In the genomic region with DNA sequence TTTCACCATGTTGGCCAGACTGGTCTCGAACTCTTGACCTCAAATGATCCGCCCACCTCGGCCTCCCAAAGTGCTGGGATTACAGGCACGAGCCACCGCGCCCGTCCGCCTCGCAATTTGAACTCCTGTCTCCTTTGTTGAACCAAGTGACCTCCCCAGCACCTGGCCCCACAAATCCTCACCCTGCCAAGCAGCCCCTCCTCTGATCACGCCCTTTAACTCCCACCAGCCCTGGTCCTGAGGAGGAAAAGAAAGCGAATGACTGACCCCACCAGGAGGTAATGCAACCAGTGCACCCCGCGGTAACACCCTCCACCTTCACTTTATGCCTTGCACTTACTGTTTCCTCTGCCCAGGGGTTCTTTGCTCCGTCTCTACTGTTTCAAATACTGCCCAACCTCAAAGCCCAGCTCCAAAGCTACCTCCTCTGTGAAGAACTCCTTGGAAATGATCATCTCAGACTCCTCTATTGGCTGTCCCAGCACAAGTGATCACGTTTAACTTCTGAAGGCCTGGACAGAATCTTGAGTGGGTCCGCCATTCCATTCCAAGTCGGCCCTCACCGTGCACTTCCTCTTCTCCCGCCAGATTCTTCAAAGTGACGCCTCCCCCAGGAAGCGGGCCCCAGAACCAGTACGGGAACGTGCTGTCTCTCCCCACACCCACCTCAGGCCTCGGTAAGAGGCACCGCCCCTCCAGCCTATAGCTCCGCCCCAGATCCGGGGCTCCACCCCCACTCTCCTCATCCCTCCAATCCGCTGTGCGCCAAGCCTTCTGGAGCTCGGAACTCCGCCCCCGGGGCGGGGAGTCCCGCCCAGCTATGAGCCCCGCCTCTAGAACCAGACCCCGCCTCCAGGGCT, we compare ENCODE assay signal across 1 cellular context.
TF ChIP-seq lines count a peak whose summit lies in the region.

No MANE protein-coding gene starts in this region.

TF ChIP-seq in HepG2, 621 proteins besides CTCF, POLR2A, EP300 and RAD21 (continued from another document):
- TF ChIP-seq, protein P1, sequence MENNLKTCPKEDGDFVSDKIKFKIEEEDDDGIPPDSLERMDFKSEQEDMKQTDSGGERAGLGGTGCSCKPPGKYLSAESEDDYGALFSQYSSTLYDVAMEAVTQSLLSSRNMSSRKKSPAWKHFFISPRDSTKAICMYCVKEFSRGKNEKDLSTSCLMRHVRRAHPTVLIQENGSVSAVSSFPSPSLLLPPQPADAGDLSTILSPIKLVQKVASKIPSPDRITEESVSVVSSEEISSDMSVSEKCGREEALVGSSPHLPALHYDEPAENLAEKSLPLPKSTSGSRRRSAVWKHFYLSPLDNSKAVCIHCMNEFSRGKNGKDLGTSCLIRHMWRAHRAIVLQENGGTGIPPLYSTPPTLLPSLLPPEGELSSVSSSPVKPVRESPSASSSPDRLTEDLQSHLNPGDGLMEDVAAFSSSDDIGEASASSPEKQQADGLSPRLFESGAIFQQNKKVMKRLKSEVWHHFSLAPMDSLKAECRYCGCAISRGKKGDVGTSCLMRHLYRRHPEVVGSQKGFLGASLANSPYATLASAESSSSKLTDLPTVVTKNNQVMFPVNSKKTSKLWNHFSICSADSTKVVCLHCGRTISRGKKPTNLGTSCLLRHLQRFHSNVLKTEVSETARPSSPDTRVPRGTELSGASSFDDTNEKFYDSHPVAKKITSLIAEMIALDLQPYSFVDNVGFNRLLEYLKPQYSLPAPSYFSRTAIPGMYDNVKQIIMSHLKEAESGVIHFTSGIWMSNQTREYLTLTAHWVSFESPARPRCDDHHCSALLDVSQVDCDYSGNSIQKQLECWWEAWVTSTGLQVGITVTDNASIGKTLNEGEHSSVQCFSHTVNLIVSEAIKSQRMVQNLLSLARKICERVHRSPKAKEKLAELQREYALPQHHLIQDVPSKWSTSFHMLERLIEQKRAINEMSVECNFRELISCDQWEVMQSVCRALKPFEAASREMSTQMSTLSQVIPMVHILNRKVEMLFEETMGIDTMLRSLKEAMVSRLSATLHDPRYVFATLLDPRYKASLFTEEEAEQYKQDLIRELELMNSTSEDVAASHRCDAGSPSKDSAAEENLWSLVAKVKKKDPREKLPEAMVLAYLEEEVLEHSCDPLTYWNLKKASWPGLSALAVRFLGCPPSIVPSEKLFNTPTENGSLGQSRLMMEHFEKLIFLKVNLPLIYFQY (CRISPR knock-in tag; IDR thresholded peaks at IDR 0.05; ENCODE audit: borderline replicate concordance): no peak
- TF ChIP-seq, protein P2, sequence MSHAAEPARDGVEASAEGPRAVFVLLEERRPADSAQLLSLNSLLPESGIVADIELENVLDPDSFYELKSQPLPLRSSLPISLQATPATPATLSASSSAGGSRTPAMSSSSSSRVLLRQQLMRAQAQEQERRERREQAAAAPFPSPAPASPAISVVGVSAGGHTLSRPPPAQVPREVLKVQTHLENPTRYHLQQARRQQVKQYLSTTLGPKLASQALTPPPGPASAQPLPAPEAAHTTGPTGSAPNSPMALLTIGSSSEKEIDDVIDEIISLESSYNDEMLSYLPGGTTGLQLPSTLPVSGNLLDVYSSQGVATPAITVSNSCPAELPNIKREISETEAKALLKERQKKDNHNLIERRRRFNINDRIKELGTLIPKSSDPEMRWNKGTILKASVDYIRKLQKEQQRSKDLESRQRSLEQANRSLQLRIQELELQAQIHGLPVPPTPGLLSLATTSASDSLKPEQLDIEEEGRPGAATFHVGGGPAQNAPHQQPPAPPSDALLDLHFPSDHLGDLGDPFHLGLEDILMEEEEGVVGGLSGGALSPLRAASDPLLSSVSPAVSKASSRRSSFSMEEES (CRISPR knock-in tag; IDR thresholded peaks at IDR 0.05): 0 out of 2 replicates have a peak, but pooled peaks have one; percentile 3
- TF ChIP-seq SALL2 (CRISPR knock-in tag; IDR thresholded peaks at IDR 0.05) (0 out of 2 replicates have a peak, but pooled peaks have one; percentile 18), NFRKB (IDR thresholded peaks at IDR 0.05) (no peak), U2AF1 (optimal IDR thresholded peaks at IDR 0.05; ENCODE audit: low read depth, low read length) (no peak), ZNF768 (CRISPR knock-in tag; IDR thresholded peaks at IDR 0.05) (no peak), ZBTB2 (CRISPR knock-in tag; IDR thresholded peaks at IDR 0.05; ENCODE audit: low read depth) (peak; percentile 45; the same call in 1 of the 2 replicates), HOXA5 (CRISPR knock-in tag; IDR thresholded peaks at IDR 0.05) (no peak), JARID2 (CRISPR knock-in tag; IDR thresholded peaks at IDR 0.05; ENCODE audit: insufficient replicate concordance) (peak; percentile 42), TCF7 (IDR thresholded peaks at IDR 0.05; ENCODE audit: low read depth) (peak; percentile 41; the same call in 1 of the 2 replicates), ZNF253 (CRISPR knock-in tag; IDR thresholded peaks at IDR 0.05; ENCODE audit: borderline replicate concordance) (0 out of 2 replicates have a peak, but pooled peaks have one; percentile 38), EED (CRISPR knock-in tag; IDR thresholded peaks at IDR 0.05) (no peak), E2F5 (CRISPR knock-in tag; conservative IDR thresholded peaks at IDR 0.05) (0 out of 2 replicates have a peak, but pooled peaks have one; percentile 56), RXRB (CRISPR knock-in tag; IDR thresholded peaks at IDR 0.05; ENCODE audit: borderline replicate concordance) (peak; percentile 7; the same call in 1 of the 2 replicates), MYPOP (CRISPR knock-in tag; IDR thresholded peaks at IDR 0.05) (peak; percentile 58; the same call in 1 of the 2 replicates), ZNF460 (CRISPR knock-in tag; IDR thresholded peaks at IDR 0.05; ENCODE audit: borderline replicate concordance) (peak; percentile 72; the same call in 1 of the 2 replicates), POLR2G (IDR thresholded peaks at IDR 0.05; ENCODE audit: low read depth, low read length) (0 out of 2 replicates have a peak, but pooled peaks have one; percentile 45)
- TF ChIP-seq, protein P3, sequence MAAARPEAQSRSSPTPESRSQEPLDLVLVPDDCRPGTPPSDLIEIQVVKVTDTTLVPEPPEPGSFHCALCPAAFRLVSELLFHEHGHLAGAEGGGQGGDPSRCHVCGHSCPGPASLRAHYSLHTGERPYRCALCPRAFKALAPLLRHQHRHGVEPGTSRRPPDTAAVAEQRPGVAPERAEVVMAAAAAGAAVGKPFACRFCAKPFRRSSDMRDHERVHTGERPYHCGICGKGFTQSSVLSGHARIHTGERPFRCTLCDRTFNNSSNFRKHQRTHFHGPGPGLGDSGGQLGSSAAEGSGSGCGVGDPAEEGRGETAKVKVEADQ (CRISPR knock-in tag; IDR thresholded peaks at IDR 0.05; ENCODE audit: borderline replicate concordance): 0 out of 2 replicates have a peak, but pooled peaks have one; percentile 27
- TF ChIP-seq, protein P4, sequence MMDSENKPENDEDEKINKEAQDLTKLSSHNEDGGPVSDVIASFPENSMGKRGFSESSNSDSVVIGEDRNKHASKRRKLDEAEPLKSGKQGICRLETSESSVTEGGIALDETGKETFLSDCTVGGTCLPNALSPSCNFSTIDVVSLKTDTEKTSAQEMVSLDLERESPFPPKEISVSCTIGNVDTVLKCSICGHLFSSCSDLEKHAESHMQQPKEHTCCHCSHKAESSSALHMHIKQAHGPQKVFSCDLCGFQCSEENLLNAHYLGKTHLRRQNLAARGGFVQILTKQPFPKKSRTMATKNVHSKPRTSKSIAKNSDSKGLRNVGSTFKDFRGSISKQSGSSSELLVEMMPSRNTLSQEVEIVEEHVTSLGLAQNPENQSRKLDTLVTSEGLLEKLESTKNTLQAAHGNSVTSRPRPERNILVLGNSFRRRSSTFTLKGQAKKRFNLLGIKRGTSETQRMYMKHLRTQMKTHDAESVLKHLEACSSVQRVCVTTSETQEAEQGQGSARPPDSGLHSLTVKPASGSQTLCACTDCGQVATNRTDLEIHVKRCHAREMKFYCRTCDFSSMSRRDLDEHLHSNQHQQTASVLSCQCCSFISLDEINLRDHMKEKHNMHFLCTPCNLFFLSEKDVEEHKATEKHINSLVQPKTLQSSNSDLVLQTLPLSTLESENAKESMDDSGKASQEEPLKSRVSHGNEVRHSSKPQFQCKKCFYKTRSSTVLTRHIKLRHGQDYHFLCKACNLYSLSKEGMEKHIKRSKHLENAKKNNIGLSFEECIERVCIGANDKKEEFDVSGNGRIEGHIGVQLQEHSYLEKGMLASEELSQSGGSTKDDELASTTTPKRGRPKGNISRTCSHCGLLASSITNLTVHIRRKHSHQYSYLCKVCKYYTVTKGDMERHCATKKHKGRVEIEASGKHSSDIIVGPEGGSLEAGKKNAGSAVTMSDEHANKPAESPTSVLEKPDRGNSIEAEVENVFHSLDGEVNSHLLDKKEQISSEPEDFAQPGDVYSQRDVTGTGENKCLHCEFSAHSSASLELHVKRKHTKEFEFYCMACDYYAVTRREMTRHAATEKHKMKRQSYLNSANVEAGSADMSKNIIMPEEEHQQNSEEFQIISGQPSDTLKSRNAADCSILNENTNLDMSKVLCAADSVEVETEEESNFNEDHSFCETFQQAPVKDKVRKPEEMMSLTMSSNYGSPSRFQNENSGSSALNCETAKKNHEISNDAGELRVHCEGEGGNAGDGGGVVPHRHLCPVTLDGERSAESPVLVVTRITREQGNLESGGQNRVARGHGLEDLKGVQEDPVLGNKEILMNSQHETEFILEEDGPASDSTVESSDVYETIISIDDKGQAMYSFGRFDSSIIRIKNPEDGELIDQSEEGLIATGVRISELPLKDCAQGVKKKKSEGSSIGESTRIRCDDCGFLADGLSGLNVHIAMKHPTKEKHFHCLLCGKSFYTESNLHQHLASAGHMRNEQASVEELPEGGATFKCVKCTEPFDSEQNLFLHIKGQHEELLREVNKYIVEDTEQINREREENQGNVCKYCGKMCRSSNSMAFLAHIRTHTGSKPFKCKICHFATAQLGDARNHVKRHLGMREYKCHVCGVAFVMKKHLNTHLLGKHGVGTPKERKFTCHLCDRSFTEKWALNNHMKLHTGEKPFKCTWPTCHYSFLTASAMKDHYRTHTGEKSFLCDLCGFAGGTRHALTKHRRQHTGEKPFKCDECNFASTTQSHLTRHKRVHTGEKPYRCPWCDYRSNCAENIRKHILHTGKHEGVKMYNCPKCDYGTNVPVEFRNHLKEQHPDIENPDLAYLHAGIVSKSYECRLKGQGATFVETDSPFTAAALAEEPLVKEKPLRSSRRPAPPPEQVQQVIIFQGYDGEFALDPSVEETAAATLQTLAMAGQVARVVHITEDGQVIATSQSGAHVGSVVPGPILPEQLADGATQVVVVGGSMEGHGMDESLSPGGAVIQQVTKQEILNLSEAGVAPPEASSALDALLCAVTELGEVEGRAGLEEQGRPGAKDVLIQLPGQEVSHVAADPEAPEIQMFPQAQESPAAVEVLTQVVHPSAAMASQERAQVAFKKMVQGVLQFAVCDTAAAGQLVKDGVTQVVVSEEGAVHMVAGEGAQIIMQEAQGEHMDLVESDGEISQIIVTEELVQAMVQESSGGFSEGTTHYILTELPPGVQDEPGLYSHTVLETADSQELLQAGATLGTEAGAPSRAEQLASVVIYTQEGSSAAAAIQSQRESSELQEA (CRISPR knock-in tag; IDR thresholded peaks at IDR 0.05; ENCODE audit: not compliant biosample characterization): no peak
